In genomic region chr20:63427206-63427605, GRCh38 we compare ENCODE assay signal across 21 cellular contexts. TPM values are rescaled to one million over a fixed set of nuclear protein-coding genes. Genes with fewer than 3 reads are reported as not detected.
"Had no signal": no experiment of that assay in that cellular context is flagged by ENCODE, and none has a peak within 500 bp of the region (broad histone marks: within the 10 kb centered on the region; RNA-seq: fewer than 3 reads in every experiment).

No MANE protein-coding gene starts in this region.

- DNase-seq: hippocampal formation; hypothalamus; immature natural killer cell; islet precursor cell; kidney; kidney glomerular epithelial cell; left cardiac atrium; left colon; left lung; left ventricle myocardium inferior; left ventricle myocardium superior; lower lobe of right lung; mammary epithelial cell; mesenchymal stem cell; mesendoderm; midbrain; mucosa of descending colon; naive B cell; naive thymus-derived CD4-positive, alpha-beta T cell had no signal

RNA-seq across cellular contexts. Expression of gene KCNQ2, which starts 45.2 kb away (rescaled TPM):
- polyA plus RNA-seq: keratinocyte; liver; mammary epithelial cell; naive thymus-derived CD4-positive, alpha-beta T cell had no signal
